ENCODE assay signal across 9 cellular contexts in the genomic region with DNA sequence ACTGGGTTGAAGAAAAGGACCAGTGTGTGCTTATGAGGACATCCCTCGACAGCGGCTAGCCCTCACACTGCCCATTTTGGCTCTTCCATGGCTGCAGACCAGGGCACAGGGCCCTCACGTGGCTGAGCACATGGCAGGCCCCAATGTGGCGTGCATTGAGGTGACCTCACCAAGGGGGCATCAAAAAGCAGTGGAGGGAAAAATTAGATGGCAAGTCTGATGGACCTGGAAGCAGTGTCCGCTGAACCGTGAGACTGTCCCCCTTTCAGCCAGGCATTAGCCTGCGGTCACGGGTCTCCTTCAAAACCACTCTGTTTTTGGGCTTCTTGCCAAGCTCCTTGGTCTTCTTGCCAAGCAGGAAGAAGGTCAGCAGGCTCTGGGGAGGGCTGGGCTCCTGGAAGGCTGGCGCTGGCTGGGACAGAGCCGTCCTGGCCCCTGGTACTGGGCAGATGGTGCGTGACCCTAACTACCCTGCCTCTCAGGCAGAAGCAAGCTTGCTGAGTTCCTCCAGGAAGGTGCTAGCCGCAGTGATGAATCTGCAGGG. TPM values are rescaled to one million over a fixed set of nuclear protein-coding genes. Genes with fewer than 3 reads are reported as not detected.
DNase-seq lines count a peak whose midpoint lies in the region; ATAC-seq and TF ChIP-seq lines count a peak whose summit lies in the region.
"Had no signal": no experiment of that assay in that cellular context is flagged by ENCODE, and none has a peak within 500 bp of the region (broad histone marks: within the 10 kb centered on the region; RNA-seq: fewer than 3 reads in every experiment).

No MANE protein-coding gene starts in this region.

- no peak overlapping the region for H3K4me3 ChIP-seq in LNCaP clone FGC (ENCODE audit: low read depth, low read length)
- no peak overlapping the region for H3K4me3 ChIP-seq in spleen

- H3K27me3 Mint-ChIP-seq in effector memory CD8-positive, alpha-beta T cell, result peaks cover 35 to 83% of the 10 kb centered on the region in 2 donors

- H3K27ac Mint-ChIP-seq in effector memory CD8-positive, alpha-beta T cell, result no peak overlapping the region

- ATAC-seq in HG02970 (IDR thresholded peaks at IDR 0.05; ENCODE audit: low FRiP score, unreplicated experiment), result no peak
- no peak for ATAC-seq in effector memory CD8-positive, alpha-beta T cell (replicated peaks)

- H3K9me3 ChIP-seq in spleen, result peaks cover 0 to 9% (median 3%) of the 10 kb centered on the region in 8 donors

- no peak overlapping the region for H3K4me3 Mint-ChIP-seq in effector memory CD8-positive, alpha-beta T cell

- H3K9me3 Mint-ChIP-seq in effector memory CD8-positive, alpha-beta T cell, result no peaks in the 10 kb centered on the region

- peak; percentile 43 for DNase-seq in LNCaP clone FGC (ENCODE audit: low read depth)
- peak in 46 of 56 donors; percentile 8 to 78 (median 46) for DNase-seq in amygdala (lab: John Stamatoyannopoulos, UW)
- DNase-seq in iris pigment epithelial cell (ENCODE audit: low read depth), result peak; percentile 25
- peak; percentile 69 for DNase-seq in spleen
- DNase-seq in stimulated activated CD4-positive, alpha-beta T cell treated with anti-CD3 and anti-CD28 coated beads, Interleukin-12 subunit alpha, Interleukin-12 subunit beta, amount 100 ng/mL, for 4 hours, result no peak
- DNase-seq in NCI-H510A treated with DMSO at 0.1 percent for 48 hours (lab: John Stamatoyannopoulos, UW), result no peak
- no peak for DNase-seq in effector memory CD8-positive, alpha-beta T cell

- TF ChIP-seq CTCF in LNCaP clone FGC (IDR thresholded peaks at IDR 0.05; ENCODE audit: control insufficient read depth, extremely low read depth, insufficient read depth) (no peak), spleen (IDR thresholded peaks at IDR 0.05 in 8 of 11, conservative IDR thresholded peaks at IDR 0.05 in 3 of 11) (no peak)

- intact Hi-C loops in spleen (cut with DNase I; ENCODE audit: low total_unique reads), result no loop called here

- no peak overlapping the region for H3K27ac ChIP-seq in spleen
- H3K27ac ChIP-seq: HL-60 had no signal

- H3K36me3 ChIP-seq in spleen, result no peaks in the 10 kb centered on the region

- peaks cover 0 to 7% (median 0%) of the 10 kb centered on the region in 6 donors for H3K4me1 ChIP-seq in spleen

- no peaks in the 10 kb centered on the region for H3K36me3 Mint-ChIP-seq in effector memory CD8-positive, alpha-beta T cell (ENCODE audit: insufficient read depth)

- no peaks in the 10 kb centered on the region for H3K4me1 Mint-ChIP-seq in effector memory CD8-positive, alpha-beta T cell (ENCODE audit: low read depth in 2 of 2)

- TF ChIP-seq POLR2A in spleen (IDR thresholded peaks at IDR 0.05), result no peak

- WGBS in spleen, 5 donors, result 44 to 72% (median 54%) methylated on average over 7 to 12 of the region's 12 CpGs

- peaks cover 0 to 33% (median 0%) of the 10 kb centered on the region in 7 donors for H3K27me3 ChIP-seq in spleen (replicated peaks in 1 of 7)

RNA-seq across cellular contexts. Expression of a gene that starts 30.8 kb away (rescaled TPM):
- under 1 TPM in 1 of 7 donors, not detected in 6; 0.06 TPM for total RNA-seq in spleen
- polyA plus RNA-seq in spleen, result under 1 TPM in 2 of 3 donors, not detected in 1; under 0.01 TPM

RNA-seq across cellular contexts. Expression of a gene that starts 48.3 kb away (rescaled TPM):
- total RNA-seq in spleen, result 10 to 100 TPM; 27.9 to 42.6 (median 33.7) TPM
- 10 to 100 TPM; 27.7 to 42.9 (median 42.6) TPM for polyA plus RNA-seq in spleen

Comparison
In these comparisons a context has a peak if more than half of its experiments do, and no peak if none do; other contexts are left out.
1. DNase-seq: peak in LNCaP clone FGC (single experiment), amygdala (46 of 56), iris pigment epithelial cell (single experiment) and spleen (single experiment); none in stimulated activated CD4-positive, alpha-beta T cell treated with anti-CD3 and anti-CD28 coated beads, Interleukin-12 subunit alpha, Interleukin-12 subunit beta, amount 100 ng/mL, for 4 hours (single experiment), NCI-H510A treated with DMSO at 0.1 percent for 48 hours (single experiment) and effector memory CD8-positive, alpha-beta T cell (0 of 3).